In the genomic region with DNA sequence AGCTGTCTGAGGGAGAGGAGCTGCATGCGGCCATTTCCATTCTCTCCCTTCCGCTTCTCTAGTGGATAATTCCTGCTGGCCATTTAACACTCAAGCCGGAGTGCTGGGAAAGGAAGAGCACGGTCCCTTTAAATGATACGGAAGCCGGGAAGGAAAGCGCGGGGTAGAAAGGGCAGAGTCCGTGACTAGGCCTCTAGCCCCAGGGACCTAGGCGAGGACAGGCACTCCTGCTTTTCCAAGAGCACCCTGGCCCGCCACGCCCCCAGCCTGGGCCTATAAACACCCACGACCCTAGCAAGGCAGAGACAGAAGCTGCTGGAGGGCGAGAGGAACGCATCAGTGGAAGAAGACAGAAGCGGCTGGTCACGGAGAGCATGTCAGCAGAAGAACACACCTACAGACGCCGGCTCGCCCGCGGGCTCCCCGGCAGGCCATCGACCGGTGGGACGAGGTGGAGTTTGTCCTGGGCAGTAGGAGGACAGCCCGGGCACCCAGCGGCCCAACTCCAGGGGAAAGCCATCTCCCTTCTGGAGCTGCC, we compare ENCODE assay signal across 1 cellular context.
TF ChIP-seq lines count a peak whose summit lies in the region.

No MANE protein-coding gene starts in this region.

TF ChIP-seq in K562, 482 proteins besides CTCF, POLR2A, EP300 and RAD21 (continued from another document and continues in another):
- TF ChIP-seq, protein P1, sequence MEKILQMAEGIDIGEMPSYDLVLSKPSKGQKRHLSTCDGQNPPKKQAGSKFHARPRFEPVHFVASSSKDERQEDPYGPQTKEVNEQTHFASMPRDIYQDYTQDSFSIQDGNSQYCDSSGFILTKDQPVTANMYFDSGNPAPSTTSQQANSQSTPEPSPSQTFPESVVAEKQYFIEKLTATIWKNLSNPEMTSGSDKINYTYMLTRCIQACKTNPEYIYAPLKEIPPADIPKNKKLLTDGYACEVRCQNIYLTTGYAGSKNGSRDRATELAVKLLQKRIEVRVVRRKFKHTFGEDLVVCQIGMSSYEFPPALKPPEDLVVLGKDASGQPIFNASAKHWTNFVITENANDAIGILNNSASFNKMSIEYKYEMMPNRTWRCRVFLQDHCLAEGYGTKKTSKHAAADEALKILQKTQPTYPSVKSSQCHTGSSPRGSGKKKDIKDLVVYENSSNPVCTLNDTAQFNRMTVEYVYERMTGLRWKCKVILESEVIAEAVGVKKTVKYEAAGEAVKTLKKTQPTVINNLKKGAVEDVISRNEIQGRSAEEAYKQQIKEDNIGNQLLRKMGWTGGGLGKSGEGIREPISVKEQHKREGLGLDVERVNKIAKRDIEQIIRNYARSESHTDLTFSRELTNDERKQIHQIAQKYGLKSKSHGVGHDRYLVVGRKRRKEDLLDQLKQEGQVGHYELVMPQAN (IDR thresholded peaks at IDR 0.05; ENCODE audit: borderline replicate concordance), result peak; percentile 81; the same call in 1 of the 2 replicates
- no peak for TF ChIP-seq ZC3H8 (IDR thresholded peaks at IDR 0.05)
- TF ChIP-seq FOXK2 (conservative IDR thresholded peaks at IDR 0.05 in 1 of 2, IDR thresholded peaks at IDR 0.05 in 1 of 2; ENCODE audit: low read depth in 2 of 2), result peak; percentile 50 to 63
- TF ChIP-seq CREBBP (IDR thresholded peaks at IDR 0.05; ENCODE audit: low read depth, low read length), result no peak
- TF ChIP-seq MTA1 (IDR thresholded peaks at IDR 0.05; ENCODE audit: borderline replicate concordance), result 0 out of 2 replicates have a peak, but pooled peaks have one; percentile 54
- TF ChIP-seq DIDO1 (tag; IDR thresholded peaks at IDR 0.05; ENCODE audit: low read depth), result peak; percentile 71
- TF ChIP-seq, protein P2, sequence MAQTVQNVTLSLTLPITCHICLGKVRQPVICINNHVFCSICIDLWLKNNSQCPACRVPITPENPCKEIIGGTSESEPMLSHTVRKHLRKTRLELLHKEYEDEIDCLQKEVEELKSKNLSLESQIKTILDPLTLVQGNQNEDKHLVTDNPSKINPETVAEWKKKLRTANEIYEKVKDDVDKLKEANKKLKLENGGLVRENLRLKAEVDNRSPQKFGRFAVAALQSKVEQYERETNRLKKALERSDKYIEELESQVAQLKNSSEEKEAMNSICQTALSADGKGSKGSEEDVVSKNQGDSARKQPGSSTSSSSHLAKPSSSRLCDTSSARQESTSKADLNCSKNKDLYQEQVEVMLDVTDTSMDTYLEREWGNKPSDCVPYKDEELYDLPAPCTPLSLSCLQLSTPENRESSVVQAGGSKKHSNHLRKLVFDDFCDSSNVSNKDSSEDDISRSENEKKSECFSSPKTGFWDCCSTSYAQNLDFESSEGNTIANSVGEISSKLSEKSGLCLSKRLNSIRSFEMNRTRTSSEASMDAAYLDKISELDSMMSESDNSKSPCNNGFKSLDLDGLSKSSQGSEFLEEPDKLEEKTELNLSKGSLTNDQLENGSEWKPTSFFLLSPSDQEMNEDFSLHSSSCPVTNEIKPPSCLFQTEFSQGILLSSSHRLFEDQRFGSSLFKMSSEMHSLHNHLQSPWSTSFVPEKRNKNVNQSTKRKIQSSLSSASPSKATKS (CRISPR knock-in tag; IDR thresholded peaks at IDR 0.05), result no peak
- no peak for TF ChIP-seq ERF (CRISPR knock-in tag; IDR thresholded peaks at IDR 0.05)
- peak; percentile 25; the same call in 1 of the 2 replicates for TF ChIP-seq ZBTB17 (CRISPR knock-in tag; IDR thresholded peaks at IDR 0.05)
- TF ChIP-seq TOE1 (IDR thresholded peaks at IDR 0.05; ENCODE audit: borderline replicate concordance), result peak; percentile 90
- no peak for TF ChIP-seq TOE1 (CRISPR knock-in tag; IDR thresholded peaks at IDR 0.05; ENCODE audit: borderline replicate concordance, low read depth)
- TF ChIP-seq HCFC1 (IDR thresholded peaks at IDR 0.05; ENCODE audit: low read depth, low read length), result 0 out of 2 replicates have a peak, but pooled peaks have one; percentile 21
- TF ChIP-seq, protein P3, sequence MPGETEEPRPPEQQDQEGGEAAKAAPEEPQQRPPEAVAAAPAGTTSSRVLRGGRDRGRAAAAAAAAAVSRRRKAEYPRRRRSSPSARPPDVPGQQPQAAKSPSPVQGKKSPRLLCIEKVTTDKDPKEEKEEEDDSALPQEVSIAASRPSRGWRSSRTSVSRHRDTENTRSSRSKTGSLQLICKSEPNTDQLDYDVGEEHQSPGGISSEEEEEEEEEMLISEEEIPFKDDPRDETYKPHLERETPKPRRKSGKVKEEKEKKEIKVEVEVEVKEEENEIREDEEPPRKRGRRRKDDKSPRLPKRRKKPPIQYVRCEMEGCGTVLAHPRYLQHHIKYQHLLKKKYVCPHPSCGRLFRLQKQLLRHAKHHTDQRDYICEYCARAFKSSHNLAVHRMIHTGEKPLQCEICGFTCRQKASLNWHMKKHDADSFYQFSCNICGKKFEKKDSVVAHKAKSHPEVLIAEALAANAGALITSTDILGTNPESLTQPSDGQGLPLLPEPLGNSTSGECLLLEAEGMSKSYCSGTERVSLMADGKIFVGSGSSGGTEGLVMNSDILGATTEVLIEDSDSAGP (CRISPR knock-in tag; IDR thresholded peaks at IDR 0.05), result peak; percentile 96
- TF ChIP-seq, protein P4, sequence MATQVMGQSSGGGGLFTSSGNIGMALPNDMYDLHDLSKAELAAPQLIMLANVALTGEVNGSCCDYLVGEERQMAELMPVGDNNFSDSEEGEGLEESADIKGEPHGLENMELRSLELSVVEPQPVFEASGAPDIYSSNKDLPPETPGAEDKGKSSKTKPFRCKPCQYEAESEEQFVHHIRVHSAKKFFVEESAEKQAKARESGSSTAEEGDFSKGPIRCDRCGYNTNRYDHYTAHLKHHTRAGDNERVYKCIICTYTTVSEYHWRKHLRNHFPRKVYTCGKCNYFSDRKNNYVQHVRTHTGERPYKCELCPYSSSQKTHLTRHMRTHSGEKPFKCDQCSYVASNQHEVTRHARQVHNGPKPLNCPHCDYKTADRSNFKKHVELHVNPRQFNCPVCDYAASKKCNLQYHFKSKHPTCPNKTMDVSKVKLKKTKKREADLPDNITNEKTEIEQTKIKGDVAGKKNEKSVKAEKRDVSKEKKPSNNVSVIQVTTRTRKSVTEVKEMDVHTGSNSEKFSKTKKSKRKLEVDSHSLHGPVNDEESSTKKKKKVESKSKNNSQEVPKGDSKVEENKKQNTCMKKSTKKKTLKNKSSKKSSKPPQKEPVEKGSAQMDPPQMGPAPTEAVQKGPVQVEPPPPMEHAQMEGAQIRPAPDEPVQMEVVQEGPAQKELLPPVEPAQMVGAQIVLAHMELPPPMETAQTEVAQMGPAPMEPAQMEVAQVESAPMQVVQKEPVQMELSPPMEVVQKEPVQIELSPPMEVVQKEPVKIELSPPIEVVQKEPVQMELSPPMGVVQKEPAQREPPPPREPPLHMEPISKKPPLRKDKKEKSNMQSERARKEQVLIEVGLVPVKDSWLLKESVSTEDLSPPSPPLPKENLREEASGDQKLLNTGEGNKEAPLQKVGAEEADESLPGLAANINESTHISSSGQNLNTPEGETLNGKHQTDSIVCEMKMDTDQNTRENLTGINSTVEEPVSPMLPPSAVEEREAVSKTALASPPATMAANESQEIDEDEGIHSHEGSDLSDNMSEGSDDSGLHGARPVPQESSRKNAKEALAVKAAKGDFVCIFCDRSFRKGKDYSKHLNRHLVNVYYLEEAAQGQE (CRISPR knock-in tag; IDR thresholded peaks at IDR 0.05; ENCODE audit: low read depth), result 0 out of 2 replicates have a peak, but pooled peaks have one; percentile 33
- TF ChIP-seq TAF9B (IDR thresholded peaks at IDR 0.05; ENCODE audit: partially characterized antibody), result peak; percentile 74
- TF ChIP-seq SNIP1 (IDR thresholded peaks at IDR 0.05; ENCODE audit: low read depth), result no peak
- TF ChIP-seq CBX2 (IDR thresholded peaks at IDR 0.05; ENCODE audit: insufficient read depth, low read length, poor library complexity, severe bottlenecking), result no peak
- TF ChIP-seq ZNF224 (CRISPR knock-in tag; IDR thresholded peaks at IDR 0.05), result no peak
- peak; percentile 27 for TF ChIP-seq NEUROD1 (IDR thresholded peaks at IDR 0.05; ENCODE audit: borderline replicate concordance, low read depth, low read length, partially characterized antibody)
- TF ChIP-seq, protein P5, sequence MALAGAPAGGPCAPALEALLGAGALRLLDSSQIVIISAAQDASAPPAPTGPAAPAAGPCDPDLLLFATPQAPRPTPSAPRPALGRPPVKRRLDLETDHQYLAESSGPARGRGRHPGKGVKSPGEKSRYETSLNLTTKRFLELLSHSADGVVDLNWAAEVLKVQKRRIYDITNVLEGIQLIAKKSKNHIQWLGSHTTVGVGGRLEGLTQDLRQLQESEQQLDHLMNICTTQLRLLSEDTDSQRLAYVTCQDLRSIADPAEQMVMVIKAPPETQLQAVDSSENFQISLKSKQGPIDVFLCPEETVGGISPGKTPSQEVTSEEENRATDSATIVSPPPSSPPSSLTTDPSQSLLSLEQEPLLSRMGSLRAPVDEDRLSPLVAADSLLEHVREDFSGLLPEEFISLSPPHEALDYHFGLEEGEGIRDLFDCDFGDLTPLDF (CRISPR knock-in tag; IDR thresholded peaks at IDR 0.05), result no peak
- TF ChIP-seq RNF2 (IDR thresholded peaks at IDR 0.05), result peak; percentile 69
- TF ChIP-seq KLF13 (tag; IDR thresholded peaks at IDR 0.05; ENCODE audit: borderline replicate concordance, low read depth), result peak; percentile 43; the same call in 1 of the 2 replicates
- TF ChIP-seq, protein P6, sequence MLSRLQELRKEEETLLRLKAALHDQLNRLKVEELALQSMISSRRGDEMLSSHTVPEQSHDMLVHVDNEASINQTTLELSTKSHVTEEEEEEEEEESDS (CRISPR knock-in tag; IDR thresholded peaks at IDR 0.05), result no peak
- TF ChIP-seq, protein P7, sequence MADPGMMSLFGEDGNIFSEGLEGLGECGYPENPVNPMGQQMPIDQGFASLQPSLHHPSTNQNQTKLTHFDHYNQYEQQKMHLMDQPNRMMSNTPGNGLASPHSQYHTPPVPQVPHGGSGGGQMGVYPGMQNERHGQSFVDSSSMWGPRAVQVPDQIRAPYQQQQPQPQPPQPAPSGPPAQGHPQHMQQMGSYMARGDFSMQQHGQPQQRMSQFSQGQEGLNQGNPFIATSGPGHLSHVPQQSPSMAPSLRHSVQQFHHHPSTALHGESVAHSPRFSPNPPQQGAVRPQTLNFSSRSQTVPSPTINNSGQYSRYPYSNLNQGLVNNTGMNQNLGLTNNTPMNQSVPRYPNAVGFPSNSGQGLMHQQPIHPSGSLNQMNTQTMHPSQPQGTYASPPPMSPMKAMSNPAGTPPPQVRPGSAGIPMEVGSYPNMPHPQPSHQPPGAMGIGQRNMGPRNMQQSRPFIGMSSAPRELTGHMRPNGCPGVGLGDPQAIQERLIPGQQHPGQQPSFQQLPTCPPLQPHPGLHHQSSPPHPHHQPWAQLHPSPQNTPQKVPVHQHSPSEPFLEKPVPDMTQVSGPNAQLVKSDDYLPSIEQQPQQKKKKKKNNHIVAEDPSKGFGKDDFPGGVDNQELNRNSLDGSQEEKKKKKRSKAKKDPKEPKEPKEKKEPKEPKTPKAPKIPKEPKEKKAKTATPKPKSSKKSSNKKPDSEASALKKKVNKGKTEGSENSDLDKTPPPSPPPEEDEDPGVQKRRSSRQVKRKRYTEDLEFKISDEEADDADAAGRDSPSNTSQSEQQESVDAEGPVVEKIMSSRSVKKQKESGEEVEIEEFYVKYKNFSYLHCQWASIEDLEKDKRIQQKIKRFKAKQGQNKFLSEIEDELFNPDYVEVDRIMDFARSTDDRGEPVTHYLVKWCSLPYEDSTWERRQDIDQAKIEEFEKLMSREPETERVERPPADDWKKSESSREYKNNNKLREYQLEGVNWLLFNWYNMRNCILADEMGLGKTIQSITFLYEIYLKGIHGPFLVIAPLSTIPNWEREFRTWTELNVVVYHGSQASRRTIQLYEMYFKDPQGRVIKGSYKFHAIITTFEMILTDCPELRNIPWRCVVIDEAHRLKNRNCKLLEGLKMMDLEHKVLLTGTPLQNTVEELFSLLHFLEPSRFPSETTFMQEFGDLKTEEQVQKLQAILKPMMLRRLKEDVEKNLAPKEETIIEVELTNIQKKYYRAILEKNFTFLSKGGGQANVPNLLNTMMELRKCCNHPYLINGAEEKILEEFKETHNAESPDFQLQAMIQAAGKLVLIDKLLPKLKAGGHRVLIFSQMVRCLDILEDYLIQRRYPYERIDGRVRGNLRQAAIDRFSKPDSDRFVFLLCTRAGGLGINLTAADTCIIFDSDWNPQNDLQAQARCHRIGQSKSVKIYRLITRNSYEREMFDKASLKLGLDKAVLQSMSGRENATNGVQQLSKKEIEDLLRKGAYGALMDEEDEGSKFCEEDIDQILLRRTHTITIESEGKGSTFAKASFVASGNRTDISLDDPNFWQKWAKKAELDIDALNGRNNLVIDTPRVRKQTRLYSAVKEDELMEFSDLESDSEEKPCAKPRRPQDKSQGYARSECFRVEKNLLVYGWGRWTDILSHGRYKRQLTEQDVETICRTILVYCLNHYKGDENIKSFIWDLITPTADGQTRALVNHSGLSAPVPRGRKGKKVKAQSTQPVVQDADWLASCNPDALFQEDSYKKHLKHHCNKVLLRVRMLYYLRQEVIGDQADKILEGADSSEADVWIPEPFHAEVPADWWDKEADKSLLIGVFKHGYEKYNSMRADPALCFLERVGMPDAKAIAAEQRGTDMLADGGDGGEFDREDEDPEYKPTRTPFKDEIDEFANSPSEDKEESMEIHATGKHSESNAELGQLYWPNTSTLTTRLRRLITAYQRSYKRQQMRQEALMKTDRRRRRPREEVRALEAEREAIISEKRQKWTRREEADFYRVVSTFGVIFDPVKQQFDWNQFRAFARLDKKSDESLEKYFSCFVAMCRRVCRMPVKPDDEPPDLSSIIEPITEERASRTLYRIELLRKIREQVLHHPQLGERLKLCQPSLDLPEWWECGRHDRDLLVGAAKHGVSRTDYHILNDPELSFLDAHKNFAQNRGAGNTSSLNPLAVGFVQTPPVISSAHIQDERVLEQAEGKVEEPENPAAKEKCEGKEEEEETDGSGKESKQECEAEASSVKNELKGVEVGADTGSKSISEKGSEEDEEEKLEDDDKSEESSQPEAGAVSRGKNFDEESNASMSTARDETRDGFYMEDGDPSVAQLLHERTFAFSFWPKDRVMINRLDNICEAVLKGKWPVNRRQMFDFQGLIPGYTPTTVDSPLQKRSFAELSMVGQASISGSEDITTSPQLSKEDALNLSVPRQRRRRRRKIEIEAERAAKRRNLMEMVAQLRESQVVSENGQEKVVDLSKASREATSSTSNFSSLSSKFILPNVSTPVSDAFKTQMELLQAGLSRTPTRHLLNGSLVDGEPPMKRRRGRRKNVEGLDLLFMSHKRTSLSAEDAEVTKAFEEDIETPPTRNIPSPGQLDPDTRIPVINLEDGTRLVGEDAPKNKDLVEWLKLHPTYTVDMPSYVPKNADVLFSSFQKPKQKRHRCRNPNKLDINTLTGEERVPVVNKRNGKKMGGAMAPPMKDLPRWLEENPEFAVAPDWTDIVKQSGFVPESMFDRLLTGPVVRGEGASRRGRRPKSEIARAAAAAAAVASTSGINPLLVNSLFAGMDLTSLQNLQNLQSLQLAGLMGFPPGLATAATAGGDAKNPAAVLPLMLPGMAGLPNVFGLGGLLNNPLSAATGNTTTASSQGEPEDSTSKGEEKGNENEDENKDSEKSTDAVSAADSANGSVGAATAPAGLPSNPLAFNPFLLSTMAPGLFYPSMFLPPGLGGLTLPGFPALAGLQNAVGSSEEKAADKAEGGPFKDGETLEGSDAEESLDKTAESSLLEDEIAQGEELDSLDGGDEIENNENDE (IDR thresholded peaks at IDR 0.05; ENCODE audit: low read depth, low read length), result no peak
- TF ChIP-seq, protein P8, sequence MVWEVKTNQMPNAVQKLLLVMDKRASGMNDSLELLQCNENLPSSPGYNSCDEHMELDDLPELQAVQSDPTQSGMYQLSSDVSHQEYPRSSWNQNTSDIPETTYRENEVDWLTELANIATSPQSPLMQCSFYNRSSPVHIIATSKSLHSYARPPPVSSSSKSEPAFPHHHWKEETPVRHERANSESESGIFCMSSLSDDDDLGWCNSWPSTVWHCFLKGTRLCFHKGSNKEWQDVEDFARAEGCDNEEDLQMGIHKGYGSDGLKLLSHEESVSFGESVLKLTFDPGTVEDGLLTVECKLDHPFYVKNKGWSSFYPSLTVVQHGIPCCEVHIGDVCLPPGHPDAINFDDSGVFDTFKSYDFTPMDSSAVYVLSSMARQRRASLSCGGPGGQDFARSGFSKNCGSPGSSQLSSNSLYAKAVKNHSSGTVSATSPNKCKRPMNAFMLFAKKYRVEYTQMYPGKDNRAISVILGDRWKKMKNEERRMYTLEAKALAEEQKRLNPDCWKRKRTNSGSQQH (CRISPR knock-in tag; IDR thresholded peaks at IDR 0.05), result no peak
- TF ChIP-seq SMARCA4 (IDR thresholded peaks at IDR 0.05), result 0 out of 2 replicates have a peak, but pooled peaks have one; percentile 51
- TF ChIP-seq ATF7 (IDR thresholded peaks at IDR 0.05), result peak; percentile 65; the same call in 1 of the 2 replicates
- TF ChIP-seq CCAR2 (IDR thresholded peaks at IDR 0.05; ENCODE audit: low read depth, low read length), result no peak
